In genomic region chr1:941027-941587, GRCh38 we compare ENCODE assay signal across 9 cellular contexts. TPM values are rescaled to one million over a fixed set of nuclear protein-coding genes. Genes with fewer than 3 reads are reported as not detected.
DNase-seq lines count a peak whose midpoint lies in the region; ATAC-seq and TF ChIP-seq lines count a peak whose summit lies in the region.
"Had no signal": no experiment of that assay in that cellular context is flagged by ENCODE, and none has a peak within 500 bp of the region (broad histone marks: within the 10 kb centered on the region; RNA-seq: fewer than 3 reads in every experiment).

No MANE protein-coding gene starts in this region.

- H3K9ac ChIP-seq in ES-I3 (ENCODE audit: low read depth, low read length): peak overlapping the region; percentile 47; the same call in 1 of the 2 replicates

- no peak; the same call in 1 of the 2 replicates for ATAC-seq in Panc1
- no peak for ATAC-seq in esophagus mucosa
- no peak for ATAC-seq in GM19023 (IDR thresholded peaks at IDR 0.05; ENCODE audit: unreplicated experiment)
- no peak for ATAC-seq in HG02885 (IDR thresholded peaks at IDR 0.05; ENCODE audit: poor library complexity, unreplicated experiment)

- H3K4me1 ChIP-seq in ES-I3 (ENCODE audit: insufficient read depth, low read length) (peaks cover 10% of the 10 kb centered on the region; the same call in 1 of the 2 replicates), Panc1 (ENCODE audit: control insufficient read depth, insufficient read depth, low read length) (peaks cover 71% of the 10 kb centered on the region), esophagus (ENCODE audit: control insufficient read depth in 2 of 2, insufficient read depth in 2 of 2, low read length in 1 of 2) (peaks cover 13 to 23% of the 10 kb centered on the region in 2 donors)
- H3K4me1 ChIP-seq: foreskin keratinocyte had no signal

- no TSS peak for BruUV-seq in Panc1 (replicated peaks; lab: Mats Ljungman, UMichigan)

- H3K27ac ChIP-seq in Panc1 (ENCODE audit: low read length): peak overlapping the region; percentile 87
- peak overlapping the region; percentile 26 to 47 for H3K27ac ChIP-seq in esophagus (ENCODE audit: low read depth in 2 of 2, low read length in 1 of 2)
- H3K27ac ChIP-seq: foreskin keratinocyte had no signal

- no peaks in the 10 kb centered on the region for H3K36me3 ChIP-seq in ES-I3 (ENCODE audit: insufficient read depth, low read length)
- H3K36me3 ChIP-seq in Panc1 (ENCODE audit: control insufficient read depth, insufficient read depth, low read length): no peaks in the 10 kb centered on the region
- peaks cover 0 to 13% of the 10 kb centered on the region in 2 donors for H3K36me3 ChIP-seq in esophagus (ENCODE audit: control insufficient read depth in 2 of 2, insufficient read depth in 2 of 2, low read length in 1 of 2)

- TF ChIP-seq CTCF in Panc1 (IDR thresholded peaks at IDR 0.05) (no peak), retinal pigment epithelial cell (conservative IDR thresholded peaks at IDR 0.05; ENCODE audit: low read depth, low read length) (no peak)

- no peaks in the 10 kb centered on the region for H3K27me3 ChIP-seq in Panc1 (ENCODE audit: control insufficient read depth, insufficient read depth, low read length)
- peaks cover 0 to 34% of the 10 kb centered on the region in 2 donors for H3K27me3 ChIP-seq in esophagus (ENCODE audit: control insufficient read depth in 1 of 2, insufficient read depth in 2 of 2, low read length in 2 of 2)

- intact Hi-C loops in Panc1 (cut with micrococcal nuclease; ENCODE audit: unreplicated experiment): loop anchor here (5.0 kb wide), 1 partner anchor 34 kb away; no protein-coding TSS in a partner anchor

- no peak for DNase-seq in Panc1 (ENCODE audit: low read depth, low spot score)
- no peak for DNase-seq in retinal pigment epithelial cell (ENCODE audit: low read depth)
- DNase-seq in NCI-H2081 treated with DMSO at 0.1 percent for 48 hours (lab: John Stamatoyannopoulos, UW): no peak
- DNase-seq: foreskin keratinocyte had no signal

- H3K4me3 ChIP-seq in Panc1 (ENCODE audit: low read depth in 2 of 2, low read length in 2 of 2): peak overlapping the region; percentile 40 to 57
- peak overlapping the region; percentile 13 to 21 for H3K4me3 ChIP-seq in esophagus (ENCODE audit: low read depth in 1 of 2, low read length in 2 of 2)
- peak overlapping the region; percentile 28 for H3K4me3 ChIP-seq in retinal pigment epithelial cell (ENCODE audit: low read length)

- POLR2A ChIA-PET in Panc1 (lab: Charles Lee): interaction anchor here (1.0 kb wide), 1 partner anchor 11 kb away, joined by 3 read pairs; no protein-coding TSS in a partner anchor

- 3 to 5% methylated on average over 35 to 36 of the region's 36 CpGs for WGBS in esophagus, 2 donors

- H3K9me3 ChIP-seq in ES-I3 (ENCODE audit: control insufficient read depth, insufficient read depth, low read length): no peaks in the 10 kb centered on the region
- H3K9me3 ChIP-seq in Panc1 (ENCODE audit: control insufficient read depth, insufficient read depth, low read depth, low read length): no peaks in the 10 kb centered on the region
- peaks cover 0 to 3% of the 10 kb centered on the region in 2 donors for H3K9me3 ChIP-seq in esophagus (ENCODE audit: control insufficient read depth in 2 of 2, insufficient read depth in 1 of 2, low read depth in 1 of 2, low read length in 1 of 2)

- CTCF ChIA-PET in Panc1 (lab: Charles Lee): interaction anchor here (0.6 kb wide), 1 partner anchor 232 kb away, joined by 4 read pairs; the partner anchor contains the start of gene TTLL10

- in situ Hi-C loops in Panc1 (cut with HindIII; ENCODE audit: low pct_unique_long_range_greater_than_20kb, low sequenced_read_pairs): no loop called here

RNA-seq across cellular contexts. Expression of gene SAMD11, which starts 17.4 kb away (rescaled TPM):
- 51.8 TPM for total RNA-seq in Panc1 (2021; ENCODE audit: unreplicated experiment)
- 50.7 TPM for polyA plus RNA-seq in Panc1 (2012; ENCODE audit: insufficient read length)
- 1 to 10 TPM in 1 of 2 donors, under 1 TPM in 1; 0.68 to 1.5 TPM for polyA plus RNA-seq in esophagus
- total RNA-seq in esophagus mucosa: 0.52 TPM
- total RNA-seq: foreskin keratinocyte had no signal

RNA-seq across cellular contexts. Expression of gene NOC2L, which starts 17.9 kb away (rescaled TPM):
- 193 TPM for total RNA-seq in Panc1 (2021; ENCODE audit: unreplicated experiment)
- 179 TPM for polyA plus RNA-seq in Panc1 (2012; ENCODE audit: insufficient read length)
- polyA plus RNA-seq in esophagus: 10 to 100 TPM; 60.8 to 67.4 TPM
- total RNA-seq in esophagus mucosa: 68.1 TPM

RNA-seq across cellular contexts. Expression of gene KLHL17, which starts 19.3 kb away (rescaled TPM):
- total RNA-seq in Panc1 (2021; ENCODE audit: unreplicated experiment): 58.8 TPM
- 82.0 TPM for polyA plus RNA-seq in Panc1 (2012; ENCODE audit: insufficient read length)
- 10 to 100 TPM; 11.9 to 21.8 TPM for polyA plus RNA-seq in esophagus
- 5.8 TPM for total RNA-seq in esophagus mucosa

RNA-seq across cellular contexts. Expression of gene PLEKHN1, which starts 25.2 kb away (rescaled TPM):
- total RNA-seq in Panc1 (2021; ENCODE audit: unreplicated experiment) (9.8 TPM), esophagus mucosa (26.4 TPM)
- polyA plus RNA-seq in Panc1 (2012; ENCODE audit: insufficient read length): 12.0 TPM
- 10 to 100 TPM; 35.6 to 74.7 TPM for polyA plus RNA-seq in esophagus

RNA-seq across cellular contexts. Expression of gene PERM1, which starts 40.8 kb away (rescaled TPM):
- 1.5 TPM for total RNA-seq in Panc1 (2021; ENCODE audit: unreplicated experiment)
- polyA plus RNA-seq in Panc1 (2012; ENCODE audit: insufficient read length): 4.7 TPM
- 1 to 10 TPM in 1 of 2 donors, under 1 TPM in 1; 0.47 to 3.4 TPM for polyA plus RNA-seq in esophagus
- total RNA-seq in esophagus mucosa: not detected
- total RNA-seq: foreskin keratinocyte had no signal
- polyA plus RNA-seq: foreskin keratinocyte had no signal

Comparison
In these comparisons a context has a peak if more than half of its experiments do, and no peak if none do; other contexts are left out.
1. RNA of gene SAMD11, which starts 17.4 kb away (total RNA-seq): 51.8 TPM in Panc1 (single experiment); 0.52 TPM in esophagus mucosa (single experiment); every median in the first group is over 10 times any median in the second.
2. Peak in every context shown above with its lines, with median percentiles within 50 percentile points of each other: H3K4me3 ChIP-seq.